Comparison of ENCODE assay signal across 9 cellular contexts in genomic region chr16:72989203-72989991, GRCh38. TPM values are rescaled to one million over a fixed set of nuclear protein-coding genes. Genes with fewer than 3 reads are reported as not detected.
A peak's percentile ranks its signal among the peaks of the same experiment; 100 is the strongest.
DNase-seq lines count a peak whose midpoint lies in the region; ATAC-seq, FAIRE-seq and TF ChIP-seq lines count a peak whose summit lies in the region.
"Had no signal": no experiment of that assay in that cellular context is flagged by ENCODE, and none has a peak within 500 bp of the region (broad histone marks: within the 10 kb centered on the region; RNA-seq: fewer than 3 reads in every experiment).

No MANE protein-coding gene starts in this region.

- no peak overlapping the region for H3K4ac ChIP-seq in mesenchymal stem cell (ENCODE audit: low read depth in 1 of 2, low read length in 2 of 2)

- H3K36me3 ChIP-seq in mammary epithelial cell (ENCODE audit: insufficient read depth, low read length), result no peaks in the 10 kb centered on the region
- H3K36me3 ChIP-seq in mesenchymal stem cell (ENCODE audit: control insufficient read depth in 1 of 2, insufficient read depth in 2 of 2, low read depth in 1 of 2, low read length in 2 of 2), result no peaks in the 10 kb centered on the region
- no peaks in the 10 kb centered on the region for H3K36me3 ChIP-seq in MM.1S (replicated peaks; ENCODE audit: insufficient read depth, low read length)

- H3K27me3 ChIP-seq in mammary epithelial cell (ENCODE audit: insufficient read depth, low read length) (no peaks in the 10 kb centered on the region), mesenchymal stem cell (ENCODE audit: control insufficient read depth in 1 of 2, insufficient read depth in 1 of 2, low read length in 2 of 2) (no peaks in the 10 kb centered on the region), MM.1S (replicated peaks; ENCODE audit: insufficient read depth, low read length) (no peaks in the 10 kb centered on the region)

- peaks cover 69% of the 10 kb centered on the region for H3K79me2 ChIP-seq in mammary epithelial cell (ENCODE audit: insufficient read depth, low read length)
- H3K79me2 ChIP-seq in MM.1S (ENCODE audit: low read length), result no peaks in the 10 kb centered on the region

- H3K14ac ChIP-seq in mesenchymal stem cell (ENCODE audit: low read length in 2 of 2), result no peak overlapping the region

- ATAC-seq in GM19397 (IDR thresholded peaks at IDR 0.05; ENCODE audit: unreplicated experiment), result no peak

- H4K20me1 ChIP-seq in mammary epithelial cell (ENCODE audit: insufficient read depth, low read length) (no peaks in the 10 kb centered on the region), MM.1S (ENCODE audit: insufficient read depth, low read length) (no peaks in the 10 kb centered on the region)

- no peak overlapping the region for H4K8ac ChIP-seq in mesenchymal stem cell (ENCODE audit: low read length)

- no peaks in the 10 kb centered on the region for H3K9me2 ChIP-seq in MM.1S (replicated peaks; ENCODE audit: insufficient read depth, low read length)

- H4K91ac ChIP-seq in mesenchymal stem cell (ENCODE audit: low read length), result no peak overlapping the region

- H2BK5ac ChIP-seq in mesenchymal stem cell (ENCODE audit: low read depth, low read length, poor library complexity, severe bottlenecking), result no peak overlapping the region

- H3K4me2 ChIP-seq in mammary epithelial cell (ENCODE audit: insufficient read depth, low read depth, low read length), result peak overlapping the region; percentile 61
- H3K4me2 ChIP-seq in mesenchymal stem cell (ENCODE audit: low read length, poor library complexity, severe bottlenecking), result peak overlapping the region; percentile 70
- no peak overlapping the region for H3K4me2 ChIP-seq in MM.1S (ENCODE audit: low read depth, low read length)

- TF ChIP-seq CTCF in mammary epithelial cell (conservative IDR thresholded peaks at IDR 0.05 in 1 of 2, IDR thresholded peaks at IDR 0.05 in 1 of 2; ENCODE audit: extremely low read depth in 1 of 2, insufficient read depth in 1 of 2, low read depth in 1 of 2, low read length in 2 of 2), result no peak
- no peak for TF ChIP-seq CTCF in MM.1S (IDR thresholded peaks at IDR 0.05; ENCODE audit: low read length)

- H3K9ac ChIP-seq in mammary epithelial cell (ENCODE audit: insufficient read depth, low read length) (no peak overlapping the region), mesenchymal stem cell (ENCODE audit: low read length) (peak overlapping the region; percentile 81), MM.1S (ENCODE audit: low read length) (no peak overlapping the region)

- in situ Hi-C loops in mammary epithelial cell (cut with MboI; ENCODE audit: low sequenced_read_pairs in 2 of 2), result no loop called here

- H2BK120ac ChIP-seq in mesenchymal stem cell (ENCODE audit: low read depth, low read length), result no peak overlapping the region

- H2BK12ac ChIP-seq in mesenchymal stem cell (ENCODE audit: low read length in 2 of 2), result no peak overlapping the region

- H3K4me1 ChIP-seq in mammary epithelial cell (ENCODE audit: insufficient read depth, low read length) (peaks cover 46% of the 10 kb centered on the region), mesenchymal stem cell (ENCODE audit: control insufficient read depth, insufficient read depth, low read depth, low read length) (peaks cover 10% of the 10 kb centered on the region), MM.1S (ENCODE audit: low read length) (no peaks in the 10 kb centered on the region)

- no peak overlapping the region for H3K18ac ChIP-seq in mesenchymal stem cell (ENCODE audit: low read depth in 1 of 2, low read length in 2 of 2)

- peaks cover 46% of the 10 kb centered on the region for H3K79me1 ChIP-seq in mesenchymal stem cell (replicated peaks; ENCODE audit: low read length, poor library complexity, severe bottlenecking)

- intact Hi-C loops in mammary epithelial cell (cut with micrococcal nuclease), result loop anchor here (1.0 to 5.0 kb wide), 3 partner anchors 58 to 323 kb away; no protein-coding TSS in a partner anchor

- H3F3A ChIP-seq in MM.1S (ENCODE audit: insufficient read depth, low read length), result no peaks in the 10 kb centered on the region

- dilution Hi-C loops in mammary epithelial cell (cut with HindIII; ENCODE audit: low sequenced_read_pairs), result no loop called here

- H3K23ac ChIP-seq in mesenchymal stem cell (ENCODE audit: low read length in 2 of 2), result no peak overlapping the region

- H3K9me3 ChIP-seq in mammary epithelial cell (replicated peaks; ENCODE audit: insufficient read depth, low read length) (no peaks in the 10 kb centered on the region), mesenchymal stem cell (ENCODE audit: control insufficient read depth, low read length) (no peaks in the 10 kb centered on the region), MM.1S (replicated peaks; ENCODE audit: insufficient read depth, low read length) (no peaks in the 10 kb centered on the region)

- H3K4me3 ChIP-seq in mammary epithelial cell (replicated peaks in 1 of 3; ENCODE audit: insufficient read depth in 1 of 3, low read depth in 2 of 3, low read length in 3 of 3), result peak overlapping the region in 1 of 3 experiments; percentile 7
- H3K4me3 ChIP-seq in mesenchymal stem cell (ENCODE audit: insufficient read depth in 1 of 2, low read depth in 1 of 2, low read length in 2 of 2), result peak overlapping the region in 1 of 2 experiments; percentile 75
- H3K4me3 ChIP-seq in MM.1S (ENCODE audit: low read length), result no peak overlapping the region

- CTCF ChIA-PET in mammary epithelial cell (lab: Charles Lee; ENCODE audit: low non-redundant PET), result interaction anchor here (0.5 to 0.7 kb wide), 2 partner anchors 17 to 66 kb away, joined by 4 read pairs; no protein-coding TSS in a partner anchor

- no peak overlapping the region for H2BK15ac ChIP-seq in mesenchymal stem cell (ENCODE audit: low read depth, poor library complexity, severe bottlenecking)

- no TSS peak for BruUV-seq in mammary epithelial cell (replicated peaks; lab: Mats Ljungman, UMichigan)

- peak overlapping the region; percentile 78 for H3K27ac ChIP-seq in mammary epithelial cell (ENCODE audit: insufficient read depth, low read depth, low read length)
- H3K27ac ChIP-seq in mesenchymal stem cell (ENCODE audit: low read length, poor library complexity, severe bottlenecking), result peak overlapping the region; percentile 78
- H3K27ac ChIP-seq in MM.1S (ENCODE audit: low read length), result no peak overlapping the region

- FAIRE-seq in urothelium cell line (lab: Jason Lieb, UNC), result no peak

- peak overlapping the region; percentile 52 for H2AFZ ChIP-seq in mammary epithelial cell (ENCODE audit: low read depth, low read length)
- H2AFZ ChIP-seq in mesenchymal stem cell (ENCODE audit: low read depth, low read length), result no peak overlapping the region
- no peak overlapping the region for H2AFZ ChIP-seq in MM.1S (ENCODE audit: low read length)

- no peak overlapping the region for H2AK5ac ChIP-seq in mesenchymal stem cell (ENCODE audit: low read length, severe bottlenecking)

- DNase-seq in NCI-H2107 treated with DMSO at 0.1 percent for 48 hours (lab: John Stamatoyannopoulos, UW; ENCODE audit: unreplicated experiment), result peak; percentile 37
- no peak for DNase-seq in NCI-H2107 (lab: John Stamatoyannopoulos, UW)
- peak; percentile 94 for DNase-seq in mammary epithelial cell
- DNase-seq in mesenchymal stem cell, result peak; percentile 19
- peak; percentile 68 for DNase-seq in urothelium cell line (ENCODE audit: low spot score)
- DNase-seq in MM.1S, result no peak
- DNase-seq in NCI-H1417 (lab: John Stamatoyannopoulos, UW), result no peak
- DNase-seq: activated gamma-delta T cell had no signal

- WGBS in mammary epithelial cell (ENCODE audit: low coverage, missing lambda C conversion rate), result 72% methylated on average over 9 of the region's 9 CpGs
- 94% methylated on average over 9 of the region's 9 CpGs for WGBS in mesenchymal stem cell

RNA-seq across cellular contexts. Expression of gene ZFHX3, which starts 58.5 kb away (rescaled TPM):
- total RNA-seq in mammary epithelial cell, result 10 to 100 TPM in 1 of 2 donors, 1 to 10 TPM in 1; 6.7 to 11.3 TPM
- polyA plus RNA-seq in mammary epithelial cell, result 1.5 TPM
- 11.4 TPM for polyA minus RNA-seq in mammary epithelial cell
- 5.1 TPM for polyA plus RNA-seq in mesenchymal stem cell (2013, experiment 1 of 2)
- polyA plus RNA-seq in mesenchymal stem cell (2013, experiment 2 of 2), result 4.5 TPM

Comparison
In these comparisons a context has a peak if more than half of its experiments do, and no peak if none do; other contexts are left out.
1. DNase-seq: peak in NCI-H2107 treated with DMSO at 0.1 percent for 48 hours (single experiment), mammary epithelial cell (single experiment), mesenchymal stem cell (single experiment) and urothelium cell line (single experiment); none in NCI-H2107 (single experiment), MM.1S (single experiment) and NCI-H1417 (0 of 3).